In genomic region chr1:24901791-24902470, GRCh38 we compare ENCODE assay signal across 12 cellular contexts. TPM values are rescaled to one million over a fixed set of nuclear protein-coding genes. Genes with fewer than 3 reads are reported as not detected.
DNase-seq lines count a peak whose midpoint lies in the region; ATAC-seq and TF ChIP-seq lines count a peak whose summit lies in the region.
"Had no signal": no experiment of that assay in that cellular context is flagged by ENCODE, and none has a peak within 500 bp of the region (broad histone marks: within the 10 kb centered on the region; RNA-seq: fewer than 3 reads in every experiment).

No MANE protein-coding gene starts in this region.

- peak overlapping the region; percentile 39 to 40 for H3K4me3 Mint-ChIP-seq in stimulated activated naive B cell treated with anti-CD40 and anti-IgM and Interleukin-4, amounts not matched to agents 10 μg/mL and 1 μg/mL and 100 μg/mL, for 72 hours

- intact Hi-C loops in Right ventricle myocardium superior (cut with DNase I) = no loop called here

- H3K36me3 ChIP-seq in OCI-LY3 (replicated peaks; ENCODE audit: low read depth, low read length) = peaks cover 11% of the 10 kb centered on the region

- peak; percentile 4 for DNase-seq in activated CD4-positive, alpha-beta T cell treated with anti-CD3 and anti-CD28 coated beads for 48 hours
- no peak for DNase-seq in activated CD4-positive, alpha-beta T cell treated with anti-CD3 and anti-CD28 coated beads, Interleukin-2, amount 50 U/mL, for 4 hours
- DNase-seq in ecto neural progenitor cell (ENCODE audit: low spot score) (peak; percentile 46), Right ventricle myocardium superior (no peak), NCI-H446 (lab: John Stamatoyannopoulos, UW) (no peak)
- DNase-seq in stimulated activated naive B cell treated with anti-CD40 and anti-IgM and Interleukin-4, amounts not matched to agents 10 μg/mL and 1 μg/mL and 100 μg/mL, for 72 hours = no peak
- DNase-seq: amniotic stem cell, DMS153, HCEC 1CT had no signal

- peaks cover 29% of the 10 kb centered on the region for H4K20me1 ChIP-seq in OCI-LY3 (ENCODE audit: insufficient read depth, low read length)

- H3K27ac ChIP-seq in OCI-LY3 (ENCODE audit: low read length) = no peak overlapping the region

- no peaks in the 10 kb centered on the region for H3K79me2 ChIP-seq in OCI-LY3 (ENCODE audit: low read length)

- peaks cover 43 to 70% of the 10 kb centered on the region in 2 donors for H3K36me3 Mint-ChIP-seq in stimulated activated naive B cell treated with anti-CD40 and anti-IgM and Interleukin-4, amounts not matched to agents 10 μg/mL and 1 μg/mL and 100 μg/mL, for 72 hours

- TF ChIP-seq CTCF in OCI-LY3 (IDR thresholded peaks at IDR 0.05; ENCODE audit: low read depth, low read length) = no peak

- H3K27me3 Mint-ChIP-seq in stimulated activated naive B cell treated with anti-CD40 and anti-IgM and Interleukin-4, amounts not matched to agents 10 μg/mL and 1 μg/mL and 100 μg/mL, for 72 hours = no peaks in the 10 kb centered on the region

- H3K27ac Mint-ChIP-seq in stimulated activated naive B cell treated with anti-CD40 and anti-IgM and Interleukin-4, amounts not matched to agents 10 μg/mL and 1 μg/mL and 100 μg/mL, for 72 hours = peak overlapping the region; percentile 93

- H3K4me2 ChIP-seq in OCI-LY3 (ENCODE audit: low read length) = peak overlapping the region; percentile 30; the same call in 1 of the 2 replicates

- no peak overlapping the region for H2AFZ ChIP-seq in OCI-LY3 (ENCODE audit: low read depth, low read length)

- H3K9me3 ChIP-seq in OCI-LY3 (ENCODE audit: insufficient read depth, low read length) = no peaks in the 10 kb centered on the region

- H3K9me3 Mint-ChIP-seq in stimulated activated naive B cell treated with anti-CD40 and anti-IgM and Interleukin-4, amounts not matched to agents 10 μg/mL and 1 μg/mL and 100 μg/mL, for 72 hours = no peaks in the 10 kb centered on the region

- no peak for ATAC-seq in stimulated activated naive B cell treated with anti-CD40 and anti-IgM and Interleukin-4, amounts not matched to agents 10 μg/mL and 1 μg/mL and 100 μg/mL, for 72 hours (replicated peaks)
- ATAC-seq in GM19455 (IDR thresholded peaks at IDR 0.05; ENCODE audit: unreplicated experiment) (no peak), Right ventricle myocardium superior (ENCODE audit: poor library complexity) (no peak)

- H3K27me3 ChIP-seq in OCI-LY3 (ENCODE audit: low read depth, low read length) = no peaks in the 10 kb centered on the region

- H3K4me1 Mint-ChIP-seq in stimulated activated naive B cell treated with anti-CD40 and anti-IgM and Interleukin-4, amounts not matched to agents 10 μg/mL and 1 μg/mL and 100 μg/mL, for 72 hours = peaks cover 50 to 64% of the 10 kb centered on the region in 2 donors

- no peak overlapping the region for H3K4me3 ChIP-seq in OCI-LY3 (ENCODE audit: low read length)

- no peak overlapping the region for H3K9ac ChIP-seq in OCI-LY3 (ENCODE audit: low read length)

- H3K4me1 ChIP-seq in OCI-LY3 (ENCODE audit: low read length) = peaks cover 25% of the 10 kb centered on the region

RNA-seq across cellular contexts. Expression of gene RUNX3, which starts 28.1 kb away (rescaled TPM):
- 1.0 TPM for total RNA-seq in Right ventricle myocardium superior
- total RNA-seq: dermis microvascular lymphatic vessel endothelial cell had no signal

Comparison
In these comparisons a context has a peak if more than half of its experiments do, and no peak if none do; other contexts are left out.
1. DNase-seq: peak in activated CD4-positive, alpha-beta T cell treated with anti-CD3 and anti-CD28 coated beads for 48 hours (single experiment) and ecto neural progenitor cell (single experiment); none in activated CD4-positive, alpha-beta T cell treated with anti-CD3 and anti-CD28 coated beads, Interleukin-2, amount 50 U/mL, for 4 hours (0 of 2), stimulated activated naive B cell treated with anti-CD40 and anti-IgM and Interleukin-4, amounts not matched to agents 10 μg/mL and 1 μg/mL and 100 μg/mL, for 72 hours (single experiment), Right ventricle myocardium superior (single experiment) and NCI-H446 (0 of 2).